ENCODE assay signal across 8 cellular contexts in genomic region chr14:52553002-52553670, GRCh38. TPM values are rescaled to one million over a fixed set of nuclear protein-coding genes. Genes with fewer than 3 reads are reported as not detected.
DNase-seq lines count a peak whose midpoint lies in the region; ATAC-seq, FAIRE-seq and TF ChIP-seq lines count a peak whose summit lies in the region.

No MANE protein-coding gene starts in this region.

- H3K27ac ChIP-seq in foreskin keratinocyte (no peak overlapping the region), osteoblast (ENCODE audit: low read depth, low read length) (no peak overlapping the region)

- peak; percentile 84 for FAIRE-seq in urothelium cell line (lab: Jason Lieb, UNC)

- H3K4me2 ChIP-seq in osteoblast (ENCODE audit: insufficient read depth, low read length) = peak overlapping the region; percentile 85

- peak overlapping the region; percentile 75 for H3K4me3 ChIP-seq in osteoblast (ENCODE audit: insufficient read depth, low read length)

- H3K79me2 ChIP-seq in osteoblast (ENCODE audit: insufficient read depth, low read length) = no peaks in the 10 kb centered on the region

- no peaks in the 10 kb centered on the region for H3K9me3 ChIP-seq in osteoblast (ENCODE audit: low read depth, low read length)

- peaks cover 15% of the 10 kb centered on the region for H3K27me3 ChIP-seq in foreskin keratinocyte
- no peaks in the 10 kb centered on the region for H3K27me3 ChIP-seq in osteoblast (ENCODE audit: insufficient read depth, low read length)

- peak overlapping the region; percentile 53 for H2AFZ ChIP-seq in osteoblast (ENCODE audit: low read length)

- DNase-seq in NCI-H2196 (lab: John Stamatoyannopoulos, UW; ENCODE audit: unreplicated experiment) (peak; percentile 52), NCI-H2196 treated with DMSO at 0.1 percent for 48 hours (lab: John Stamatoyannopoulos, UW; ENCODE audit: unreplicated experiment) (no peak), NCI-H748 (lab: John Stamatoyannopoulos, UW; ENCODE audit: unreplicated experiment) (peak; percentile 80), foreskin keratinocyte (peak; percentile 14 to 28), osteoblast (ENCODE audit: insufficient read length, low spot score, missing footprints) (peak; percentile 65), urothelium cell line (ENCODE audit: low spot score) (no peak)
- peak; percentile 41 to 60 for DNase-seq in activated T-cell treated with anti-CD3 and anti-CD28 coated beads, Interleukin-2, amount 50 U/mL, for 48 hours

- H3K4me1 ChIP-seq in foreskin keratinocyte (peaks cover 3% of the 10 kb centered on the region), osteoblast (ENCODE audit: insufficient read depth, low read length) (peaks cover 16% of the 10 kb centered on the region)

- TF ChIP-seq CTCF in foreskin keratinocyte (conservative IDR thresholded peaks at IDR 0.05) (no peak), osteoblast (IDR thresholded peaks at IDR 0.05; ENCODE audit: extremely low read depth, low read depth, low read length) (no peak)

- no peaks in the 10 kb centered on the region for H3K36me3 ChIP-seq in osteoblast (ENCODE audit: insufficient read depth, low read length)

- ATAC-seq in HG03095 (IDR thresholded peaks at IDR 0.05; ENCODE audit: unreplicated experiment) (peak; percentile 10), foreskin keratinocyte (peak; percentile 25)

- no peaks in the 10 kb centered on the region for H4K20me1 ChIP-seq in osteoblast (ENCODE audit: insufficient read depth, low read length)

RNA-seq across cellular contexts. Expression of gene GPR137C, which starts 0.5 kb away (rescaled TPM):
- total RNA-seq in foreskin keratinocyte (0.17 and 0.21 TPM in 2 replicates), osteoblast (0.36 and 0.59 TPM in 2 replicates)
- 0.06 and 0.10 TPM in 2 replicates for polyA plus RNA-seq in foreskin keratinocyte

RNA-seq across cellular contexts. Expression of gene TXNDC16, which starts 0.8 kb away (rescaled TPM):
- total RNA-seq in foreskin keratinocyte = 2.7 and 3.2 TPM in 2 replicates
- polyA plus RNA-seq in foreskin keratinocyte = 0.63 and 0.94 TPM in 2 replicates
- 9.8 and 11.5 TPM in 2 replicates for total RNA-seq in osteoblast

Comparison
In these comparisons a context has a peak if more than half of its experiments do, and no peak if none do; other contexts are left out.
1. DNase-seq: peak in NCI-H2196 (single experiment), NCI-H748 (single experiment), activated T-cell treated with anti-CD3 and anti-CD28 coated beads, Interleukin-2, amount 50 U/mL, for 48 hours (2 of 2), foreskin keratinocyte (2 of 2) and osteoblast (single experiment); none in NCI-H2196 treated with DMSO at 0.1 percent for 48 hours (single experiment) and urothelium cell line (single experiment).